In the genomic region with DNA sequence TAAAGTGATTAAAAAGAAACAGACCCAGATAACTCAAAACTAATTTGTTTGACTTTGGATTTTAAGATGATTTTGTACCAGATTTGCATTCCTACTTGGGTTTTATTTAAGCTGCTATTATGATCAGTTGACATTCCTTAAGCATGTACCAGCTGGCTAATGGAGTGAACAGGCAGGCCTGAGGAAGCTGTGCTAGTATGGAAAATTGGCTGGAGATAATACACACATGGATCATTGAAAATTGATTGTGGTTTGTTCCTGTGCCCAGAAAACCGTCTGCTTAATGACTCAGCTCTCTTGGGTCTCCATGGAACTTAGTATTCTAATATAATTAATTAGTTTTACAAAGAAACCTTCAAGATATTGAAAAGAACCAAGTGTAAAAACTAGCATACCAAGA, we compare ENCODE assay signal across 11 cellular contexts. TPM values are rescaled to one million over a fixed set of nuclear protein-coding genes. Genes with fewer than 3 reads are reported as not detected.
A peak's percentile ranks its signal among the peaks of the same experiment; 100 is the strongest.
DNase-seq lines count a peak whose midpoint lies in the region; ATAC-seq and TF ChIP-seq lines count a peak whose summit lies in the region.
"Had no signal": no experiment of that assay in that cellular context is flagged by ENCODE, and none has a peak within 500 bp of the region (broad histone marks: within the 10 kb centered on the region; RNA-seq: fewer than 3 reads in every experiment).

No MANE protein-coding gene starts in this region.

- no peak overlapping the region for H3K27ac Mint-ChIP-seq in activated T-helper 1 cell treated with anti-CD3 and anti-CD28 coated beads, Interleukin-12 subunit alpha, Interleukin-12 subunit beta, Interleukin-2, Interleukin-4 antibody, amounts not matched to agents 30 ng/mL and 10 ng/mL and 1 ng/mL, durations not matched to agents 14 hours and 24 hours and 36 hours
- H3K27ac Mint-ChIP-seq: stimulated activated naive CD8-positive, alpha-beta T cell treated with anti-CD3 and anti-CD28 coated beads, Interleukin-15, Interleukin-2, amounts not matched to agents 100 ng/mL and 50 ng/mL, for 24 hours had no signal

- peak; percentile 96 for ATAC-seq in SK-N-SH treated with all-trans-retinoic acid at 6 μM for 48 hours
- ATAC-seq in sciatic nerve, result peak; percentile 75

- TF ChIP-seq CTCF in fibroblast of the aortic adventitia (IDR thresholded peaks at IDR 0.05; ENCODE audit: insufficient read depth, low read length), result no peak

- intact Hi-C loops in sciatic nerve (cut with DNase I), result no loop called here
- intact Hi-C loops in activated T-helper 1 cell treated with anti-CD3 and anti-CD28 coated beads, Interleukin-12 subunit alpha, Interleukin-12 subunit beta, Interleukin-2, Interleukin-4 antibody, amounts not matched to agents 30 ng/mL and 10 ng/mL and 1 ng/mL, durations not matched to agents 14 hours and 24 hours and 36 hours (cut with micrococcal nuclease), result no loop called here

- H3K4me3 Mint-ChIP-seq in activated T-helper 1 cell treated with anti-CD3 and anti-CD28 coated beads, Interleukin-12 subunit alpha, Interleukin-12 subunit beta, Interleukin-2, Interleukin-4 antibody, amounts not matched to agents 30 ng/mL and 10 ng/mL and 1 ng/mL, durations not matched to agents 14 hours and 24 hours and 36 hours, result no peak overlapping the region
- H3K4me3 Mint-ChIP-seq: stimulated activated naive CD8-positive, alpha-beta T cell treated with anti-CD3 and anti-CD28 coated beads, Interleukin-15, Interleukin-2, amounts not matched to agents 100 ng/mL and 50 ng/mL, for 24 hours had no signal

- H3K9me3 Mint-ChIP-seq in activated T-helper 1 cell treated with anti-CD3 and anti-CD28 coated beads, Interleukin-12 subunit alpha, Interleukin-12 subunit beta, Interleukin-2, Interleukin-4 antibody, amounts not matched to agents 30 ng/mL and 10 ng/mL and 1 ng/mL, durations not matched to agents 14 hours and 24 hours and 36 hours, result no peaks in the 10 kb centered on the region

- H3K27me3 Mint-ChIP-seq in activated T-helper 1 cell treated with anti-CD3 and anti-CD28 coated beads, Interleukin-12 subunit alpha, Interleukin-12 subunit beta, Interleukin-2, Interleukin-4 antibody, amounts not matched to agents 30 ng/mL and 10 ng/mL and 1 ng/mL, durations not matched to agents 14 hours and 24 hours and 36 hours (ENCODE audit: insufficient read depth), result no peaks in the 10 kb centered on the region
- H3K27me3 Mint-ChIP-seq: stimulated activated naive CD8-positive, alpha-beta T cell treated with anti-CD3 and anti-CD28 coated beads, Interleukin-15, Interleukin-2, amounts not matched to agents 100 ng/mL and 50 ng/mL, for 24 hours had no signal

- DNase-seq in ELR (ENCODE audit: low read depth), result peak; percentile 51
- DNase-seq in fibroblast of the aortic adventitia (ENCODE audit: low read depth), result peak; percentile 93
- no peak for DNase-seq in sciatic nerve (ENCODE audit: low spot score)
- DNase-seq in activated T-helper 1 cell treated with anti-CD3 and anti-CD28 coated beads, Interleukin-12 subunit alpha, Interleukin-12 subunit beta, Interleukin-2, Interleukin-4 antibody, amounts not matched to agents 30 ng/mL and 10 ng/mL and 1 ng/mL, durations not matched to agents 14 hours and 24 hours and 36 hours (ENCODE audit: low spot score), result no peak
- DNase-seq in inferior parietal cortex (ENCODE audit: extremely low spot score), result no peak
- no peak for DNase-seq in effector CD4-positive, alpha-beta T cell
- no peak for DNase-seq in DMS114 treated with DMSO at 0.1 percent for 48 hours (lab: John Stamatoyannopoulos, UW; ENCODE audit: unreplicated experiment)
- DNase-seq: NCI-H226; stimulated activated CD4-positive, alpha-beta T cell treated with anti-CD3 and anti-CD28 coated beads, Interleukin-15, amount 100 ng/mL, for 24 hours had no signal

- peaks cover 44% of the 10 kb centered on the region for H3K4me1 Mint-ChIP-seq in activated T-helper 1 cell treated with anti-CD3 and anti-CD28 coated beads, Interleukin-12 subunit alpha, Interleukin-12 subunit beta, Interleukin-2, Interleukin-4 antibody, amounts not matched to agents 30 ng/mL and 10 ng/mL and 1 ng/mL, durations not matched to agents 14 hours and 24 hours and 36 hours (ENCODE audit: low read depth)

- H3K36me3 Mint-ChIP-seq in activated T-helper 1 cell treated with anti-CD3 and anti-CD28 coated beads, Interleukin-12 subunit alpha, Interleukin-12 subunit beta, Interleukin-2, Interleukin-4 antibody, amounts not matched to agents 30 ng/mL and 10 ng/mL and 1 ng/mL, durations not matched to agents 14 hours and 24 hours and 36 hours (ENCODE audit: low read depth), result peaks cover 38% of the 10 kb centered on the region

- no peak overlapping the region for H3K4me3 ChIP-seq in fibroblast of the aortic adventitia (ENCODE audit: low read depth, low read length)

TF ChIP-seq in SK-N-SH treated with all-trans-retinoic acid at 6 μM for 48 hours, 23 proteins besides CTCF, POLR2A, EP300 and RAD21:
- TF ChIP-seq ZC3H10 (CRISPR knock-in tag; IDR thresholded peaks at IDR 0.05) (peak; percentile 77; the same call in 1 of the 2 replicates), GLIS3 (CRISPR knock-in tag; IDR thresholded peaks at IDR 0.05) (no peak), ISL1 (CRISPR knock-in tag; IDR thresholded peaks at IDR 0.05) (peak; percentile 88), PATZ1 (CRISPR knock-in tag; IDR thresholded peaks at IDR 0.05; ENCODE audit: borderline replicate concordance) (0 out of 2 replicates have a peak, but pooled peaks have one; percentile 44), TOX (CRISPR knock-in tag; IDR thresholded peaks at IDR 0.05; ENCODE audit: borderline replicate concordance) (0 out of 2 replicates have a peak, but pooled peaks have one; percentile 25), PPARA (CRISPR knock-in tag; IDR thresholded peaks at IDR 0.05; ENCODE audit: borderline replicate concordance) (no peak)

RNA-seq across cellular contexts. Expression of gene POLR1D, which starts 22.6 kb away (rescaled TPM):
- total RNA-seq in fibroblast of the aortic adventitia (ENCODE audit: low replicate concordance) (52.0 and 88.1 TPM in 2 replicates), sciatic nerve (84.7 TPM)
- total RNA-seq in activated T-helper 1 cell treated with anti-CD3 and anti-CD28 coated beads, Interleukin-12 subunit alpha, Interleukin-12 subunit beta, Interleukin-2, Interleukin-4 antibody, amounts not matched to agents 30 ng/mL and 10 ng/mL and 1 ng/mL, durations not matched to agents 14 hours and 24 hours and 36 hours, result 127 and 133 TPM in 2 replicates

RNA-seq across cellular contexts. Expression of gene LNX2, which starts 24.0 kb away (rescaled TPM):
- total RNA-seq in fibroblast of the aortic adventitia (ENCODE audit: low replicate concordance) (6.1 TPM in 2 replicates), sciatic nerve (10.1 TPM)
- 4.1 and 4.5 TPM in 2 replicates for total RNA-seq in activated T-helper 1 cell treated with anti-CD3 and anti-CD28 coated beads, Interleukin-12 subunit alpha, Interleukin-12 subunit beta, Interleukin-2, Interleukin-4 antibody, amounts not matched to agents 30 ng/mL and 10 ng/mL and 1 ng/mL, durations not matched to agents 14 hours and 24 hours and 36 hours

Comparison
In these comparisons a context has a peak if more than half of its experiments do, and no peak if none do; other contexts are left out.
1. DNase-seq: peak in ELR (single experiment) and fibroblast of the aortic adventitia (single experiment); none in sciatic nerve (single experiment), activated T-helper 1 cell treated with anti-CD3 and anti-CD28 coated beads, Interleukin-12 subunit alpha, Interleukin-12 subunit beta, Interleukin-2, Interleukin-4 antibody, amounts not matched to agents 30 ng/mL and 10 ng/mL and 1 ng/mL, durations not matched to agents 14 hours and 24 hours and 36 hours (single experiment), inferior parietal cortex (single experiment), effector CD4-positive, alpha-beta T cell (single experiment) and DMS114 treated with DMSO at 0.1 percent for 48 hours (single experiment).